1 cellular context compared by ENCODE assay signal in the genomic region with DNA sequence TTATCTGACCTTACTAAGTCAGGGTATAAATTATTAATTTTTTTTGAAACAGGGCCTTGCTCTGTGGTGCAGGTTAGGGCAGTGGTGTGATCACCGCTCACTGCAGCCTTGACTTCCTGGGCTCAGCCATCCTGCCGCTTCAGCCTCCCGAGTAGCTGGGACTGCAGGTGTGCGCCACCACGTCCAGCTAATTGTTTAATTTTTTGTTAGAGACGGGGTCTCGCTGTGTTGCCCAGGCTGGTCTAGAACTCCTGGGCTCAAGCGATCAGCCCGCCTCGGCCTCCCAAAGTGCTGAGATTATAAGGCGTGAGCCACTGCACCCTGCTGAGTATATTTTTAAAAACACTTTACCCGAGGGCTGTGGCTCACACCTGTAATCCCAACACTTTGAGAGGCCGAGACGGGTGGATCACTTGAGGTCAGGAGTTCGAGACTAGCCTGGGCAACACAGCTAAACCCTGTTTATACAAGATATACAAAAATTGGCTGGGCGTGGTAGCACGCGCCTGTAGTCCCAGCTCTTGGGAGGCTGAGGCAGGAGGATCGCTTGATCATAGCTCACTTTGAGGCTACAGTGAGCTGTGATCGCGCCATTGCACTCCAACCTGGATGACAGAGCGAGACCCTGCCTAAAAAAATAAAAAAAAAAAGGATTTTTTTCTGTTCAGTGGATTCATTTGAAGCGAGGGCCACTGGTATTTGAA.
TF ChIP-seq lines count a peak whose summit lies in the region.

No MANE protein-coding gene starts in this region.

TF ChIP-seq in K562, 482 proteins besides CTCF, POLR2A, EP300 and RAD21:
- peak; percentile 30 for TF ChIP-seq TAF9B (IDR thresholded peaks at IDR 0.05; ENCODE audit: partially characterized antibody)
- TF ChIP-seq ZFP30 (CRISPR knock-in tag; IDR thresholded peaks at IDR 0.05; ENCODE audit: borderline replicate concordance), result no peak
- no peak for TF ChIP-seq BDP1 (IDR thresholded peaks at IDR 0.05; ENCODE audit: insufficient read depth, insufficient read length)
- TF ChIP-seq SMARCE1 (IDR thresholded peaks at IDR 0.05), result 0 out of 2 replicates have a peak, but pooled peaks have one; percentile 24
- TF ChIP-seq DPF2 (IDR thresholded peaks at IDR 0.05), result 0 out of 2 replicates have a peak, but pooled peaks have one; percentile 49
- 0 out of 2 replicates have a peak, but pooled peaks have one; percentile 22 for TF ChIP-seq CBX1 (IDR thresholded peaks at IDR 0.05; ENCODE audit: low read depth)
- TF ChIP-seq ZNF316 (IDR thresholded peaks at IDR 0.05), result no peak
- TF ChIP-seq, protein P1, sequence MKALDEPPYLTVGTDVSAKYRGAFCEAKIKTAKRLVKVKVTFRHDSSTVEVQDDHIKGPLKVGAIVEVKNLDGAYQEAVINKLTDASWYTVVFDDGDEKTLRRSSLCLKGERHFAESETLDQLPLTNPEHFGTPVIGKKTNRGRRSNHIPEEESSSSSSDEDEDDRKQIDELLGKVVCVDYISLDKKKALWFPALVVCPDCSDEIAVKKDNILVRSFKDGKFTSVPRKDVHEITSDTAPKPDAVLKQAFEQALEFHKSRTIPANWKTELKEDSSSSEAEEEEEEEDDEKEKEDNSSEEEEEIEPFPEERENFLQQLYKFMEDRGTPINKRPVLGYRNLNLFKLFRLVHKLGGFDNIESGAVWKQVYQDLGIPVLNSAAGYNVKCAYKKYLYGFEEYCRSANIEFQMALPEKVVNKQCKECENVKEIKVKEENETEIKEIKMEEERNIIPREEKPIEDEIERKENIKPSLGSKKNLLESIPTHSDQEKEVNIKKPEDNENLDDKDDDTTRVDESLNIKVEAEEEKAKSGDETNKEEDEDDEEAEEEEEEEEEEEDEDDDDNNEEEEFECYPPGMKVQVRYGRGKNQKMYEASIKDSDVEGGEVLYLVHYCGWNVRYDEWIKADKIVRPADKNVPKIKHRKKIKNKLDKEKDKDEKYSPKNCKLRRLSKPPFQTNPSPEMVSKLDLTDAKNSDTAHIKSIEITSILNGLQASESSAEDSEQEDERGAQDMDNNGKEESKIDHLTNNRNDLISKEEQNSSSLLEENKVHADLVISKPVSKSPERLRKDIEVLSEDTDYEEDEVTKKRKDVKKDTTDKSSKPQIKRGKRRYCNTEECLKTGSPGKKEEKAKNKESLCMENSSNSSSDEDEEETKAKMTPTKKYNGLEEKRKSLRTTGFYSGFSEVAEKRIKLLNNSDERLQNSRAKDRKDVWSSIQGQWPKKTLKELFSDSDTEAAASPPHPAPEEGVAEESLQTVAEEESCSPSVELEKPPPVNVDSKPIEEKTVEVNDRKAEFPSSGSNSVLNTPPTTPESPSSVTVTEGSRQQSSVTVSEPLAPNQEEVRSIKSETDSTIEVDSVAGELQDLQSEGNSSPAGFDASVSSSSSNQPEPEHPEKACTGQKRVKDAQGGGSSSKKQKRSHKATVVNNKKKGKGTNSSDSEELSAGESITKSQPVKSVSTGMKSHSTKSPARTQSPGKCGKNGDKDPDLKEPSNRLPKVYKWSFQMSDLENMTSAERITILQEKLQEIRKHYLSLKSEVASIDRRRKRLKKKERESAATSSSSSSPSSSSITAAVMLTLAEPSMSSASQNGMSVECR (CRISPR knock-in tag; IDR thresholded peaks at IDR 0.05), result peak; percentile 55; the same call in 1 of the 2 replicates
- TF ChIP-seq TAF1 (IDR thresholded peaks at IDR 0.05; ENCODE audit: control insufficient read depth, extremely low read depth, insufficient read depth, low read length, severe bottlenecking), result peak; percentile 12
- no peak for TF ChIP-seq BRD4 (IDR thresholded peaks at IDR 0.05)
- TF ChIP-seq, protein P2, sequence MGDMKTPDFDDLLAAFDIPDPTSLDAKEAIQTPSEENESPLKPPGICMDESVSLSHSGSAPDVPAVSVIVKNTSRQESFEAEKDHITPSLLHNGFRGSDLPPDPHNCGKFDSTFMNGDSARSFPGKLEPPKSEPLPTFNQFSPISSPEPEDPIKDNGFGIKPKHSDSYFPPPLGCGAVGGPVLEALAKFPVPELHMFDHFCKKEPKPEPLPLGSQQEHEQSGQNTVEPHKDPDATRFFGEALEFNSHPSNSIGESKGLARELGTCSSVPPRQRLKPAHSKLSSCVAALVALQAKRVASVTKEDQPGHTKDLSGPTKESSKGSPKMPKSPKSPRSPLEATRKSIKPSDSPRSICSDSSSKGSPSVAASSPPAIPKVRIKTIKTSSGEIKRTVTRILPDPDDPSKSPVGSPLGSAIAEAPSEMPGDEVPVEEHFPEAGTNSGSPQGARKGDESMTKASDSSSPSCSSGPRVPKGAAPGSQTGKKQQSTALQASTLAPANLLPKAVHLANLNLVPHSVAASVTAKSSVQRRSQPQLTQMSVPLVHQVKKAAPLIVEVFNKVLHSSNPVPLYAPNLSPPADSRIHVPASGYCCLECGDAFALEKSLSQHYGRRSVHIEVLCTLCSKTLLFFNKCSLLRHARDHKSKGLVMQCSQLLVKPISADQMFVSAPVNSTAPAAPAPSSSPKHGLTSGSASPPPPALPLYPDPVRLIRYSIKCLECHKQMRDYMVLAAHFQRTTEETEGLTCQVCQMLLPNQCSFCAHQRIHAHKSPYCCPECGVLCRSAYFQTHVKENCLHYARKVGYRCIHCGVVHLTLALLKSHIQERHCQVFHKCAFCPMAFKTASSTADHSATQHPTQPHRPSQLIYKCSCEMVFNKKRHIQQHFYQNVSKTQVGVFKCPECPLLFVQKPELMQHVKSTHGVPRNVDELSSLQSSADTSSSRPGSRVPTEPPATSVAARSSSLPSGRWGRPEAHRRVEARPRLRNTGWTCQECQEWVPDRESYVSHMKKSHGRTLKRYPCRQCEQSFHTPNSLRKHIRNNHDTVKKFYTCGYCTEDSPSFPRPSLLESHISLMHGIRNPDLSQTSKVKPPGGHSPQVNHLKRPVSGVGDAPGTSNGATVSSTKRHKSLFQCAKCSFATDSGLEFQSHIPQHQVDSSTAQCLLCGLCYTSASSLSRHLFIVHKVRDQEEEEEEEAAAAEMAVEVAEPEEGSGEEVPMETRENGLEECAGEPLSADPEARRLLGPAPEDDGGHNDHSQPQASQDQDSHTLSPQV (IDR thresholded peaks at IDR 0.05), result peak; percentile 56; the same call in 1 of the 2 replicates
- TF ChIP-seq TEAD1 (CRISPR knock-in tag; IDR thresholded peaks at IDR 0.05), result peak in 1 of 2 experiments; percentile 55; a peak in 2 of 4 replicates
- TF ChIP-seq, protein P3, sequence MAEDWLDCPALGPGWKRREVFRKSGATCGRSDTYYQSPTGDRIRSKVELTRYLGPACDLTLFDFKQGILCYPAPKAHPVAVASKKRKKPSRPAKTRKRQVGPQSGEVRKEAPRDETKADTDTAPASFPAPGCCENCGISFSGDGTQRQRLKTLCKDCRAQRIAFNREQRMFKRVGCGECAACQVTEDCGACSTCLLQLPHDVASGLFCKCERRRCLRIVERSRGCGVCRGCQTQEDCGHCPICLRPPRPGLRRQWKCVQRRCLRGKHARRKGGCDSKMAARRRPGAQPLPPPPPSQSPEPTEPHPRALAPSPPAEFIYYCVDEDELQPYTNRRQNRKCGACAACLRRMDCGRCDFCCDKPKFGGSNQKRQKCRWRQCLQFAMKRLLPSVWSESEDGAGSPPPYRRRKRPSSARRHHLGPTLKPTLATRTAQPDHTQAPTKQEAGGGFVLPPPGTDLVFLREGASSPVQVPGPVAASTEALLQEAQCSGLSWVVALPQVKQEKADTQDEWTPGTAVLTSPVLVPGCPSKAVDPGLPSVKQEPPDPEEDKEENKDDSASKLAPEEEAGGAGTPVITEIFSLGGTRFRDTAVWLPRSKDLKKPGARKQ (CRISPR knock-in tag; IDR thresholded peaks at IDR 0.05), result no peak
- TF ChIP-seq ZNF644 (tag; IDR thresholded peaks at IDR 0.05; ENCODE audit: low read depth), result 0 out of 2 replicates have a peak, but pooled peaks have one; percentile 48
- no peak for TF ChIP-seq NFXL1 (CRISPR knock-in tag; IDR thresholded peaks at IDR 0.05)
- no peak for TF ChIP-seq JUN (IDR thresholded peaks at IDR 0.05; ENCODE audit: borderline replicate concordance, low read depth, low read length)
- TF ChIP-seq JUN (CRISPR knock-in tag; IDR thresholded peaks at IDR 0.05; ENCODE audit: borderline replicate concordance), result 0 out of 2 replicates have a peak, but pooled peaks have one; percentile 54
- TF ChIP-seq KDM1A (IDR thresholded peaks at IDR 0.05), result 0 out of 4 replicates have a peak, but pooled peaks of 1 of the 2 experiments have one; percentile 27
